ENCODE assay signal across 11 cellular contexts in genomic region chr3:153356908-153357307, GRCh38.
A peak's percentile ranks its signal among the peaks of the same experiment; 100 is the strongest.
DNase-seq lines count a peak whose midpoint lies in the region; TF ChIP-seq lines count a peak whose summit lies in the region.
"Had no signal": no experiment of that assay in that cellular context is flagged by ENCODE, and none has a peak within 500 bp of the region (broad histone marks: within the 10 kb centered on the region; RNA-seq: fewer than 3 reads in every experiment).

No MANE protein-coding gene starts in this region.

- H3K4me3 ChIP-seq in testis = no peak overlapping the region
- H3K4me3 ChIP-seq in Karpas-422 (ENCODE audit: low read length) = no peak overlapping the region

- no peak overlapping the region for H3K4me2 ChIP-seq in Karpas-422 (ENCODE audit: low read depth, low read length, poor library complexity, severe bottlenecking)

- no peaks in the 10 kb centered on the region for H3K27me3 ChIP-seq in testis
- H3K27me3 ChIP-seq in Karpas-422 (ENCODE audit: low read length) = no peaks in the 10 kb centered on the region

- DNase-seq in HT1080 (ENCODE audit: low read depth) (peak; percentile 21), astrocyte of the hippocampus (ENCODE audit: low read depth, low spot score) (peak; percentile 28), foreskin melanocyte (peak; percentile 90), testis (peak; percentile 30), GDM1 (lab: John Stamatoyannopoulos, UW) (no peak), Karpas-422 (no peak)
- no peak for DNase-seq in activated CD8-positive, alpha-beta memory T cell treated with anti-CD3 and anti-CD28 coated beads for 24 hours
- DNase-seq in effector CD8-positive, alpha-beta T cell (lab: John Stamatoyannopoulos, UW) = no peak
- DNase-seq: CD4-positive, alpha-beta T cell; DMS79; IMR-90 had no signal

- H3K9ac ChIP-seq in Karpas-422 (ENCODE audit: low read length) = no peak overlapping the region

- peaks cover 8% of the 10 kb centered on the region for H3K4me1 ChIP-seq in testis
- no peaks in the 10 kb centered on the region for H3K4me1 ChIP-seq in Karpas-422 (ENCODE audit: low read length)

- no peak for TF ChIP-seq POLR2A in testis (IDR thresholded peaks at IDR 0.05)

- no peak overlapping the region for H2AFZ ChIP-seq in Karpas-422 (ENCODE audit: low read length)

- H3K36me3 ChIP-seq in testis (ENCODE audit: low read depth, missing control alignments) (no peaks in the 10 kb centered on the region), Karpas-422 (ENCODE audit: insufficient read depth, low read length) (no peaks in the 10 kb centered on the region)

- 48 to 64% methylated on average over 2 of the region's 2 CpGs for WGBS in testis, 2 donors

- H3K9me3 ChIP-seq in testis (no peaks in the 10 kb centered on the region), Karpas-422 (ENCODE audit: low read length) (peaks cover 5% of the 10 kb centered on the region; the same call in 1 of the 2 replicates)

- intact Hi-C loops in testis (cut with DNase I; ENCODE audit: low total_unique reads) = no loop called here

- no peaks in the 10 kb centered on the region for H3K79me2 ChIP-seq in Karpas-422 (ENCODE audit: low read length)

- no peaks in the 10 kb centered on the region for H4K20me1 ChIP-seq in Karpas-422 (ENCODE audit: insufficient read depth, low read depth, low read length)

- H3K9me2 ChIP-seq in Karpas-422 (replicated peaks; ENCODE audit: insufficient read depth, low read length) = no peaks in the 10 kb centered on the region

- H3K27ac ChIP-seq in testis = peak overlapping the region in 1 of 2 donors; percentile 37
- H3K27ac ChIP-seq in Karpas-422 (ENCODE audit: low read length) = no peak overlapping the region

- no peak for TF ChIP-seq CTCF in testis (IDR thresholded peaks at IDR 0.05)

Comparison
In these comparisons a context has a peak if more than half of its experiments do, and no peak if none do; other contexts are left out.
1. DNase-seq: peak in HT1080 (single experiment), astrocyte of the hippocampus (single experiment), foreskin melanocyte (single experiment) and testis (single experiment); none in GDM1 (single experiment), activated CD8-positive, alpha-beta memory T cell treated with anti-CD3 and anti-CD28 coated beads for 24 hours (single experiment), effector CD8-positive, alpha-beta T cell (single experiment) and Karpas-422 (single experiment).